In the genomic region with DNA sequence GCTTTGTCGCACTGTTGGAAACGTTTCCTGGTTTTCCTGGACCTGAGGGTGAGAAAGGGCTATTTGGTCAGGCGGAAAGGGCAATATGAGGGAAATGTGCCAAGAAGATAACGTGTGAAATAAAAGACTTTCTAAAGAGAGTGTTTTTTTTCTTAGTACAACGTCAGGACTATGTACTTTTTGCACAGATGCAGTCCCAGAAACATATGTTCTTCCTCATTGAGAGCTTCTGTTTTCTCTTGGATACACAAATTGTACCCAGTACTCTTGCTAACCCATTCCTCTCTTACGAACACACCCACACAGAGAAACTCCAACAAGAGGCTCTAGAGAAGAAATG, we compare ENCODE assay signal across 1 cellular context.
A peak's percentile ranks its signal among the peaks of the same experiment; 100 is the strongest.
TF ChIP-seq lines count a peak whose summit lies in the region.

No MANE protein-coding gene starts in this region.

TF ChIP-seq in HEK293, 187 proteins besides CTCF, POLR2A, EP300 and RAD21 (continued from another document):
- TF ChIP-seq PRDM1 (tag by site-specific recombination; IDR thresholded peaks at IDR 0.05): peak; percentile 85
- TF ChIP-seq ZNF292 (tag by site-specific recombination; IDR thresholded peaks at IDR 0.05; ENCODE audit: borderline replicate concordance, low read depth): no peak
- TF ChIP-seq ZNF341 (tag by site-specific recombination; IDR thresholded peaks at IDR 0.05; ENCODE audit: low read depth): no peak
- no peak for TF ChIP-seq ZNF621 (tag by site-specific recombination; IDR thresholded peaks at IDR 0.05)
- 0 out of 2 replicates have a peak, but pooled peaks have one; percentile 12 for TF ChIP-seq ZBTB20 (tag by site-specific recombination; IDR thresholded peaks at IDR 0.05)
- peak; percentile 34 for TF ChIP-seq ZNF335 (tag by site-specific recombination; conservative IDR thresholded peaks at IDR 0.05)
- TF ChIP-seq, protein P1, sequence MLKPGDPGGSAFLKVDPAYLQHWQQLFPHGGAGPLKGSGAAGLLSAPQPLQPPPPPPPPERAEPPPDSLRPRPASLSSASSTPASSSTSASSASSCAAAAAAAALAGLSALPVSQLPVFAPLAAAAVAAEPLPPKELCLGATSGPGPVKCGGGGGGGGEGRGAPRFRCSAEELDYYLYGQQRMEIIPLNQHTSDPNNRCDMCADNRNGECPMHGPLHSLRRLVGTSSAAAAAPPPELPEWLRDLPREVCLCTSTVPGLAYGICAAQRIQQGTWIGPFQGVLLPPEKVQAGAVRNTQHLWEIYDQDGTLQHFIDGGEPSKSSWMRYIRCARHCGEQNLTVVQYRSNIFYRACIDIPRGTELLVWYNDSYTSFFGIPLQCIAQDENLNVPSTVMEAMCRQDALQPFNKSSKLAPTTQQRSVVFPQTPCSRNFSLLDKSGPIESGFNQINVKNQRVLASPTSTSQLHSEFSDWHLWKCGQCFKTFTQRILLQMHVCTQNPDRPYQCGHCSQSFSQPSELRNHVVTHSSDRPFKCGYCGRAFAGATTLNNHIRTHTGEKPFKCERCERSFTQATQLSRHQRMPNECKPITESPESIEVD (tag by site-specific recombination; IDR thresholded peaks at IDR 0.05): no peak
- TF ChIP-seq RBAK (tag by site-specific recombination; IDR thresholded peaks at IDR 0.05): no peak
